ENCODE assay signal across 1 cellular context in the genomic region with DNA sequence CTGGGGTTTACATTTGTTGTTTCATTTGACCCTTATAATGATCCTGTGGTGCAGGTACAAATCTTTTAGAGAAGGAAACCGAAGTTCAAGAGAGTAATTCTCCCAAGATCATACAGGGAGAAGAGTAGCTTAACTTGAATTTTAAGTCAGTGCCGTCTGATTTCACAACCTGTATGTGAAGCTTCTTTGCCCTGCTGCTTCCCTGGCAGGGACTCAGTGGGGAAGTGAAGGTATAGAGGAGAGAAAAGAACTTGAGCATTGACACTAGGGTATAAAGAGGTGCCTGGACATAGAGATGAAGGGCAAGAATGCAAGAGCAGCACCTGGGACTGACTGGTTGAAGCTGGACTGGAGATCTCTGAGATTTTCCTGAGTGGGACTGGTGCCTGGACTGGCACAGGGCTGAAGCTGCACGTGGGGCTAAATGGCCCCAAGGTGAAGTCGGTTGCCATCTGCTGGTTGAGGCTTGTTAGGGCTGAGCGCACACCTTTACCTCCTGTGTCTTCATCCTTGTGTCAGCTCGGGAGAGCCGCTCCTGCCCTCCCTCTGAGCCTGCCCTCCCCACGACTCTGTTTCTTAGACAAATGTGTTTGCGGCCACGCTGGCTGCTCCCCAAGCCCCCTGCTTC.
TF ChIP-seq lines count a peak whose summit lies in the region.

No MANE protein-coding gene starts in this region.

TF ChIP-seq in HepG2, 621 proteins besides CTCF, POLR2A, EP300 and RAD21 (continued from another document and continues in another):
- TF ChIP-seq, protein P1, sequence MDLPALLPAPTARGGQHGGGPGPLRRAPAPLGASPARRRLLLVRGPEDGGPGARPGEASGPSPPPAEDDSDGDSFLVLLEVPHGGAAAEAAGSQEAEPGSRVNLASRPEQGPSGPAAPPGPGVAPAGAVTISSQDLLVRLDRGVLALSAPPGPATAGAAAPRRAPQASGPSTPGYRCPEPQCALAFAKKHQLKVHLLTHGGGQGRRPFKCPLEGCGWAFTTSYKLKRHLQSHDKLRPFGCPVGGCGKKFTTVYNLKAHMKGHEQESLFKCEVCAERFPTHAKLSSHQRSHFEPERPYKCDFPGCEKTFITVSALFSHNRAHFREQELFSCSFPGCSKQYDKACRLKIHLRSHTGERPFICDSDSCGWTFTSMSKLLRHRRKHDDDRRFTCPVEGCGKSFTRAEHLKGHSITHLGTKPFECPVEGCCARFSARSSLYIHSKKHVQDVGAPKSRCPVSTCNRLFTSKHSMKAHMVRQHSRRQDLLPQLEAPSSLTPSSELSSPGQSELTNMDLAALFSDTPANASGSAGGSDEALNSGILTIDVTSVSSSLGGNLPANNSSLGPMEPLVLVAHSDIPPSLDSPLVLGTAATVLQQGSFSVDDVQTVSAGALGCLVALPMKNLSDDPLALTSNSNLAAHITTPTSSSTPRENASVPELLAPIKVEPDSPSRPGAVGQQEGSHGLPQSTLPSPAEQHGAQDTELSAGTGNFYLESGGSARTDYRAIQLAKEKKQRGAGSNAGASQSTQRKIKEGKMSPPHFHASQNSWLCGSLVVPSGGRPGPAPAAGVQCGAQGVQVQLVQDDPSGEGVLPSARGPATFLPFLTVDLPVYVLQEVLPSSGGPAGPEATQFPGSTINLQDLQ (CRISPR knock-in tag; IDR thresholded peaks at IDR 0.05), result no peak
- TF ChIP-seq, protein P2, sequence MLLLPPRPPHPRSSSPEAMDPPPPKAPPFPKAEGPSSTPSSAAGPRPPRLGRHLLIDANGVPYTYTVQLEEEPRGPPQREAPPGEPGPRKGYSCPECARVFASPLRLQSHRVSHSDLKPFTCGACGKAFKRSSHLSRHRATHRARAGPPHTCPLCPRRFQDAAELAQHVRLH (CRISPR knock-in tag; IDR thresholded peaks at IDR 0.05; ENCODE audit: borderline replicate concordance, low read depth), result no peak
- TF ChIP-seq EED (CRISPR knock-in tag; IDR thresholded peaks at IDR 0.05) (no peak), XRCC5 (optimal IDR thresholded peaks at IDR 0.05; ENCODE audit: low read length) (peak; percentile 76), TEAD3 (CRISPR knock-in tag; optimal IDR thresholded peaks at IDR 0.05; ENCODE audit: borderline replicate concordance) (peak; percentile 60), ZNF792 (CRISPR knock-in tag; IDR thresholded peaks at IDR 0.05) (no peak), ZSCAN22 (CRISPR knock-in tag; IDR thresholded peaks at IDR 0.05) (no peak), ETV6 (CRISPR knock-in tag; conservative IDR thresholded peaks at IDR 0.05) (no peak), SAFB2 (CRISPR knock-in tag; IDR thresholded peaks at IDR 0.05; ENCODE audit: borderline replicate concordance, low read depth) (no peak), NR2F6 (IDR thresholded peaks at IDR 0.05) (no peak), NR2F6 (CRISPR knock-in tag; IDR thresholded peaks at IDR 0.05) (0 out of 2 replicates have a peak, but pooled peaks have one; percentile 18), ZNF607 (CRISPR knock-in tag; IDR thresholded peaks at IDR 0.05; ENCODE audit: borderline replicate concordance) (no peak), MYNN (CRISPR knock-in tag; IDR thresholded peaks at IDR 0.05; ENCODE audit: low read depth) (no peak), SMAD3 (CRISPR knock-in tag; IDR thresholded peaks at IDR 0.05) (0 out of 2 replicates have a peak, but pooled peaks have one; percentile 61), RBM22 (optimal IDR thresholded peaks at IDR 0.05; ENCODE audit: low read length) (no peak), HOXA5 (CRISPR knock-in tag; IDR thresholded peaks at IDR 0.05) (no peak), ZFP37 (CRISPR knock-in tag; IDR thresholded peaks at IDR 0.05; ENCODE audit: borderline replicate concordance) (no peak), ZNF839 (CRISPR knock-in tag; IDR thresholded peaks at IDR 0.05; ENCODE audit: borderline replicate concordance) (no peak), JUNB (CRISPR knock-in tag; IDR thresholded peaks at IDR 0.05; ENCODE audit: borderline replicate concordance) (no peak), ZNF510 (CRISPR knock-in tag; IDR thresholded peaks at IDR 0.05; ENCODE audit: low read depth) (no peak), ERF (CRISPR knock-in tag; IDR thresholded peaks at IDR 0.05) (0 out of 2 replicates have a peak, but pooled peaks have one; percentile 29), SNRNP70 (IDR thresholded peaks at IDR 0.05; ENCODE audit: low read depth, low read length) (no peak), TRIM24 (CRISPR knock-in tag; IDR thresholded peaks at IDR 0.05) (no peak), HNRNPH1 (optimal IDR thresholded peaks at IDR 0.05; ENCODE audit: low read depth, low read length) (no peak)
- TF ChIP-seq, protein P3, sequence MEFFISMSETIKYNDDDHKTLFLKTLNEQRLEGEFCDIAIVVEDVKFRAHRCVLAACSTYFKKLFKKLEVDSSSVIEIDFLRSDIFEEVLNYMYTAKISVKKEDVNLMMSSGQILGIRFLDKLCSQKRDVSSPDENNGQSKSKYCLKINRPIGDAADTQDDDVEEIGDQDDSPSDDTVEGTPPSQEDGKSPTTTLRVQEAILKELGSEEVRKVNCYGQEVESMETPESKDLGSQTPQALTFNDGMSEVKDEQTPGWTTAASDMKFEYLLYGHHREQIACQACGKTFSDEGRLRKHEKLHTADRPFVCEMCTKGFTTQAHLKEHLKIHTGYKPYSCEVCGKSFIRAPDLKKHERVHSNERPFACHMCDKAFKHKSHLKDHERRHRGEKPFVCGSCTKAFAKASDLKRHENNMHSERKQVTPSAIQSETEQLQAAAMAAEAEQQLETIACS (CRISPR knock-in tag; IDR thresholded peaks at IDR 0.05), result no peak
- TF ChIP-seq, protein P4, sequence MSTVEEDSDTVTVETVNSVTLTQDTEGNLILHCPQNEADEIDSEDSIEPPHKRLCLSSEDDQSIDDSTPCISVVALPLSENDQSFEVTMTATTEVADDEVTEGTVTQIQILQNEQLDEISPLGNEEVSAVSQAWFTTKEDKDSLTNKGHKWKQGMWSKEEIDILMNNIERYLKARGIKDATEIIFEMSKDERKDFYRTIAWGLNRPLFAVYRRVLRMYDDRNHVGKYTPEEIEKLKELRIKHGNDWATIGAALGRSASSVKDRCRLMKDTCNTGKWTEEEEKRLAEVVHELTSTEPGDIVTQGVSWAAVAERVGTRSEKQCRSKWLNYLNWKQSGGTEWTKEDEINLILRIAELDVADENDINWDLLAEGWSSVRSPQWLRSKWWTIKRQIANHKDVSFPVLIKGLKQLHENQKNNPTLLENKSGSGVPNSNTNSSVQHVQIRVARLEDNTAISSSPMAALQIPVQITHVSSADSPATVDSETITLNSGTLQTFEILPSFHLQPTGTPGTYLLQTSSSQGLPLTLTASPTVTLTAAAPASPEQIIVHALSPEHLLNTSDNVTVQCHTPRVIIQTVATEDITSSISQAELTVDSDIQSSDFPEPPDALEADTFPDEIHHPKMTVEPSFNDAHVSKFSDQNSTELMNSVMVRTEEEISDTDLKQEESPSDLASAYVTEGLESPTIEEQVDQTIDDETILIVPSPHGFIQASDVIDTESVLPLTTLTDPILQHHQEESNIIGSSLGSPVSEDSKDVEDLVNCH (CRISPR knock-in tag; IDR thresholded peaks at IDR 0.05), result no peak
- TF ChIP-seq, protein P5, sequence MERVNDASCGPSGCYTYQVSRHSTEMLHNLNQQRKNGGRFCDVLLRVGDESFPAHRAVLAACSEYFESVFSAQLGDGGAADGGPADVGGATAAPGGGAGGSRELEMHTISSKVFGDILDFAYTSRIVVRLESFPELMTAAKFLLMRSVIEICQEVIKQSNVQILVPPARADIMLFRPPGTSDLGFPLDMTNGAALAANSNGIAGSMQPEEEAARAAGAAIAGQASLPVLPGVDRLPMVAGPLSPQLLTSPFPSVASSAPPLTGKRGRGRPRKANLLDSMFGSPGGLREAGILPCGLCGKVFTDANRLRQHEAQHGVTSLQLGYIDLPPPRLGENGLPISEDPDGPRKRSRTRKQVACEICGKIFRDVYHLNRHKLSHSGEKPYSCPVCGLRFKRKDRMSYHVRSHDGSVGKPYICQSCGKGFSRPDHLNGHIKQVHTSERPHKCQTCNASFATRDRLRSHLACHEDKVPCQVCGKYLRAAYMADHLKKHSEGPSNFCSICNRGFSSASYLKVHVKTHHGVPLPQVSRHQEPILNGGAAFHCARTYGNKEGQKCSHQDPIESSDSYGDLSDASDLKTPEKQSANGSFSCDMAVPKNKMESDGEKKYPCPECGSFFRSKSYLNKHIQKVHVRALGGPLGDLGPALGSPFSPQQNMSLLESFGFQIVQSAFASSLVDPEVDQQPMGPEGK (CRISPR knock-in tag; IDR thresholded peaks at IDR 0.05), result no peak
- TF ChIP-seq, protein P6, sequence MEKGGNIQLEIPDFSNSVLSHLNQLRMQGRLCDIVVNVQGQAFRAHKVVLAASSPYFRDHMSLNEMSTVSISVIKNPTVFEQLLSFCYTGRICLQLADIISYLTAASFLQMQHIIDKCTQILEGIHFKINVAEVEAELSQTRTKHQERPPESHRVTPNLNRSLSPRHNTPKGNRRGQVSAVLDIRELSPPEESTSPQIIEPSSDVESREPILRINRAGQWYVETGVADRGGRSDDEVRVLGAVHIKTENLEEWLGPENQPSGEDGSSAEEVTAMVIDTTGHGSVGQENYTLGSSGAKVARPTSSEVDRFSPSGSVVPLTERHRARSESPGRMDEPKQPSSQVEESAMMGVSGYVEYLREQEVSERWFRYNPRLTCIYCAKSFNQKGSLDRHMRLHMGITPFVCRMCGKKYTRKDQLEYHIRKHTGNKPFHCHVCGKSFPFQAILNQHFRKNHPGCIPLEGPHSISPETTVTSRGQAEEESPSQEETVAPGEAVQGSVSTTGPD (CRISPR knock-in tag; IDR thresholded peaks at IDR 0.05), result no peak
- TF ChIP-seq, protein P7, sequence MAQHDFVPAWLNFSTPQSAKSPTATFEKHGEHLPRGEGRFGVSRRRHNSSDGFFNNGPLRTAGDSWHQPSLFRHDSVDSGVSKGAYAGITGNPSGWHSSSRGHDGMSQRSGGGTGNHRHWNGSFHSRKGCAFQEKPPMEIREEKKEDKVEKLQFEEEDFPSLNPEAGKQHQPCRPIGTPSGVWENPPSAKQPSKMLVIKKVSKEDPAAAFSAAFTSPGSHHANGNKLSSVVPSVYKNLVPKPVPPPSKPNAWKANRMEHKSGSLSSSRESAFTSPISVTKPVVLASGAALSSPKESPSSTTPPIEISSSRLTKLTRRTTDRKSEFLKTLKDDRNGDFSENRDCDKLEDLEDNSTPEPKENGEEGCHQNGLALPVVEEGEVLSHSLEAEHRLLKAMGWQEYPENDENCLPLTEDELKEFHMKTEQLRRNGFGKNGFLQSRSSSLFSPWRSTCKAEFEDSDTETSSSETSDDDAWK (CRISPR knock-in tag; IDR thresholded peaks at IDR 0.05), result no peak
- TF ChIP-seq, protein P8, sequence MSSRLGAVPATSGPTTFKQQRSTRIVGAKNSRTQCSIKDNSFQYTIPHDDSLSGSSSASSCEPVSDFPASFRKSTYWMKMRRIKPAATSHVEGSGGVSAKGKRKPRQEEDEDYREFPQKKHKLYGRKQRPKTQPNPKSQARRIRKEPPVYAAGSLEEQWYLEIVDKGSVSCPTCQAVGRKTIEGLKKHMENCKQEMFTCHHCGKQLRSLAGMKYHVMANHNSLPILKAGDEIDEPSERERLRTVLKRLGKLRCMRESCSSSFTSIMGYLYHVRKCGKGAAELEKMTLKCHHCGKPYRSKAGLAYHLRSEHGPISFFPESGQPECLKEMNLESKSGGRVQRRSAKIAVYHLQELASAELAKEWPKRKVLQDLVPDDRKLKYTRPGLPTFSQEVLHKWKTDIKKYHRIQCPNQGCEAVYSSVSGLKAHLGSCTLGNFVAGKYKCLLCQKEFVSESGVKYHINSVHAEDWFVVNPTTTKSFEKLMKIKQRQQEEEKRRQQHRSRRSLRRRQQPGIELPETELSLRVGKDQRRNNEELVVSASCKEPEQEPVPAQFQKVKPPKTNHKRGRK (CRISPR knock-in tag; IDR thresholded peaks at IDR 0.05), result no peak
- TF ChIP-seq, protein P9, sequence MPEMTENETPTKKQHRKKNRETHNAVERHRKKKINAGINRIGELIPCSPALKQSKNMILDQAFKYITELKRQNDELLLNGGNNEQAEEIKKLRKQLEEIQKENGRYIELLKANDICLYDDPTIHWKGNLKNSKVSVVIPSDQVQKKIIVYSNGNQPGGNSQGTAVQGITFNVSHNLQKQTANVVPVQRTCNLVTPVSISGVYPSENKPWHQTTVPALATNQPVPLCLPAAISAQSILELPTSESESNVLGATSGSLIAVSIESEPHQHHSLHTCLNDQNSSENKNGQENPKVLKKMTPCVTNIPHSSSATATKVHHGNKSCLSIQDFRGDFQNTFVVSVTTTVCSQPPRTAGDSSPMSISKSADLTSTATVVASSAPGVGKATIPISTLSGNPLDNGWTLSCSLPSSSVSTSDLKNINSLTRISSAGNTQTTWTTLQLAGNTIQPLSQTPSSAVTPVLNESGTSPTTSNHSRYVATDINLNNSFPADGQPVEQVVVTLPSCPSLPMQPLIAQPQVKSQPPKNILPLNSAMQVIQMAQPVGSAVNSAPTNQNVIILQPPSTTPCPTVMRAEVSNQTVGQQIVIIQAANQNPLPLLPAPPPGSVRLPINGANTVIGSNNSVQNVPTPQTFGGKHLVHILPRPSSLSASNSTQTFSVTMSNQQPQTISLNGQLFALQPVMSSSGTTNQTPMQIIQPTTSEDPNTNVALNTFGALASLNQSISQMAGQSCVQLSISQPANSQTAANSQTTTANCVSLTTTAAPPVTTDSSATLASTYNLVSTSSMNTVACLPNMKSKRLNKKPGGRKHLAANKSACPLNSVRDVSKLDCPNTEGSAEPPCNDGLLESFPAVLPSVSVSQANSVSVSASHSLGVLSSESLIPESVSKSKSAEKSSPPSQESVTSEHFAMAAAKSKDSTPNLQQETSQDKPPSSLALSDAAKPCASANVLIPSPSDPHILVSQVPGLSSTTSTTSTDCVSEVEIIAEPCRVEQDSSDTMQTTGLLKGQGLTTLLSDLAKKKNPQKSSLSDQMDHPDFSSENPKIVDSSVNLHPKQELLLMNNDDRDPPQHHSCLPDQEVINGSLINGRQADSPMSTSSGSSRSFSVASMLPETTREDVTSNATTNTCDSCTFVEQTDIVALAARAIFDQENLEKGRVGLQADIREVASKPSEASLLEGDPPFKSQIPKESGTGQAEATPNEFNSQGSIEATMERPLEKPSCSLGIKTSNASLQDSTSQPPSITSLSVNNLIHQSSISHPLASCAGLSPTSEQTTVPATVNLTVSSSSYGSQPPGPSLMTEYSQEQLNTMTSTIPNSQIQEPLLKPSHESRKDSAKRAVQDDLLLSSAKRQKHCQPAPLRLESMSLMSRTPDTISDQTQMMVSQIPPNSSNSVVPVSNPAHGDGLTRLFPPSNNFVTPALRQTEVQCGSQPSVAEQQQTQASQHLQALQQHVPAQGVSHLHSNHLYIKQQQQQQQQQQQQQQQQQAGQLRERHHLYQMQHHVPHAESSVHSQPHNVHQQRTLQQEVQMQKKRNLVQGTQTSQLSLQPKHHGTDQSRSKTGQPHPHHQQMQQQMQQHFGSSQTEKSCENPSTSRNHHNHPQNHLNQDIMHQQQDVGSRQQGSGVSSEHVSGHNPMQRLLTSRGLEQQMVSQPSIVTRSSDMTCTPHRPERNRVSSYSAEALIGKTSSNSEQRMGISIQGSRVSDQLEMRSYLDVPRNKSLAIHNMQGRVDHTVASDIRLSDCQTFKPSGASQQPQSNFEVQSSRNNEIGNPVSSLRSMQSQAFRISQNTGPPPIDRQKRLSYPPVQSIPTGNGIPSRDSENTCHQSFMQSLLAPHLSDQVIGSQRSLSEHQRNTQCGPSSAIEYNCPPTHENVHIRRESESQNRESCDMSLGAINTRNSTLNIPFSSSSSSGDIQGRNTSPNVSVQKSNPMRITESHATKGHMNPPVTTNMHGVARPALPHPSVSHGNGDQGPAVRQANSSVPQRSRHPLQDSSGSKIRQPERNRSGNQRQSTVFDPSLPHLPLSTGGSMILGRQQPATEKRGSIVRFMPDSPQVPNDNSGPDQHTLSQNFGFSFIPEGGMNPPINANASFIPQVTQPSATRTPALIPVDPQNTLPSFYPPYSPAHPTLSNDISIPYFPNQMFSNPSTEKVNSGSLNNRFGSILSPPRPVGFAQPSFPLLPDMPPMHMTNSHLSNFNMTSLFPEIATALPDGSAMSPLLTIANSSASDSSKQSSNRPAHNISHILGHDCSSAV (CRISPR knock-in tag; IDR thresholded peaks at IDR 0.05; ENCODE audit: borderline replicate concordance), result no peak
